In genomic region chr3:132034486-132035464, GRCh38 we compare ENCODE assay signal across 9 cellular contexts. TPM values are rescaled to one million over a fixed set of nuclear protein-coding genes. Genes with fewer than 3 reads are reported as not detected.
DNase-seq lines count a peak whose midpoint lies in the region; ATAC-seq and TF ChIP-seq lines count a peak whose summit lies in the region.
"Had no signal": no experiment of that assay in that cellular context is flagged by ENCODE, and none has a peak within 500 bp of the region (broad histone marks: within the 10 kb centered on the region; RNA-seq: fewer than 3 reads in every experiment).

TSS of gene CPNE4 (minus strand) at chr3:132035014.

- no peaks in the 10 kb centered on the region for H3K9me3 Mint-ChIP-seq in H9
- H3K9me3 Mint-ChIP-seq in activated naive CD4-positive, alpha-beta T cell treated with anti-CD3 and anti-CD28 coated beads, Interleukin-2, amount 50 U/mL, for 24 hours = no peaks in the 10 kb centered on the region
- no peaks in the 10 kb centered on the region for H3K9me3 Mint-ChIP-seq in osteocyte (ENCODE audit: unreplicated experiment)

- H3K4me3 ChIP-seq in DND-41 (ENCODE audit: low read depth in 1 of 2, low read length in 2 of 2) (no peak within 1 kb of the TSS), upper lobe of right lung (no peak within 1 kb of the TSS)

- H3K18ac ChIP-seq in H9 (ENCODE audit: insufficient read length, low read depth, low read length) = no peak within 1 kb of the TSS

- H2AK5ac ChIP-seq in H9 (ENCODE audit: insufficient read length, low read length) = no peak within 1 kb of the TSS

- H3K27me3 ChIP-seq in DND-41 (ENCODE audit: insufficient read depth, low read length, poor library complexity) (no peaks in the 10 kb centered on the region), H9 (ENCODE audit: insufficient read depth, low read length) (no peaks in the 10 kb centered on the region; the same call in 1 of the 2 replicates), upper lobe of right lung (peaks cover 67% of the 10 kb centered on the region)

- H3K14ac ChIP-seq in H9 (ENCODE audit: insufficient read depth, low read length) = no peak within 1 kb of the TSS; the same call in 1 of the 2 replicates

- H3K36me3 ChIP-seq in DND-41 (ENCODE audit: insufficient read depth, low read length) (no peaks in the 10 kb centered on the region), upper lobe of right lung (no peaks in the 10 kb centered on the region)

- intact Hi-C loops in head of caudate nucleus (cut with DNase I) = loop anchor here (10.0 kb wide), 1 partner anchor 250 kb away; no protein-coding TSS in a partner anchor
- intact Hi-C loops in upper lobe of right lung (cut with DNase I) = no loop called here

- no peak within 1 kb of the TSS for H2BK120ac ChIP-seq in H9 (ENCODE audit: low read depth, low read length, poor library complexity, severe bottlenecking)

- H3K4me3 Mint-ChIP-seq in H9 = peak within 1 kb of the TSS; percentile 87 to 95
- H3K4me3 Mint-ChIP-seq in activated naive CD4-positive, alpha-beta T cell treated with anti-CD3 and anti-CD28 coated beads, Interleukin-2, amount 50 U/mL, for 24 hours = peak within 1 kb of the TSS; percentile 40
- no peak within 1 kb of the TSS for H3K4me3 Mint-ChIP-seq in osteocyte (ENCODE audit: unreplicated experiment)

- no CpG with 5 or more reads among the region's 49 CpGs for WGBS in H9 (ENCODE audit: extremely low coverage, insufficient read length, low lambda C conversion rate)

- H3K4me1 Mint-ChIP-seq in H9 = peaks cover 11 to 19% of the 10 kb centered on the region in 2 experiments
- peaks cover 14% of the 10 kb centered on the region for H3K4me1 Mint-ChIP-seq in activated naive CD4-positive, alpha-beta T cell treated with anti-CD3 and anti-CD28 coated beads, Interleukin-2, amount 50 U/mL, for 24 hours
- H3K4me1 Mint-ChIP-seq in osteocyte (ENCODE audit: unreplicated experiment) = peaks cover 5% of the 10 kb centered on the region

- no peak within 1 kb of the TSS for H3K4me2 ChIP-seq in DND-41 (ENCODE audit: insufficient read depth, low read length)
- H3K4me2 ChIP-seq in H9 (ENCODE audit: insufficient read depth, insufficient read length, low read length) = peak within 1 kb of the TSS; percentile 97

- H3K23ac ChIP-seq in H9 (ENCODE audit: insufficient read length, low read depth, low read length) = no peak within 1 kb of the TSS

- H3K27ac Mint-ChIP-seq in H9 (peak within 1 kb of the TSS in 1 of 3 experiments; percentile 6; a peak in 2 of 7 replicates), osteocyte (ENCODE audit: unreplicated experiment) (no peak within 1 kb of the TSS)
- H3K27ac Mint-ChIP-seq in activated naive CD4-positive, alpha-beta T cell treated with anti-CD3 and anti-CD28 coated beads, Interleukin-2, amount 50 U/mL, for 24 hours = peak within 1 kb of the TSS; percentile 49

- no peak within 1 kb of the TSS for H2BK20ac ChIP-seq in H9 (ENCODE audit: low read depth, low read length, poor library complexity, severe bottlenecking)

- peak; percentile 81 for ATAC-seq in DND-41 (ENCODE audit: insufficient read depth, low read depth)
- peak; percentile 99 for ATAC-seq in upper lobe of right lung

- no peaks in the 10 kb centered on the region for H3K4me1 ChIP-seq in DND-41 (ENCODE audit: insufficient read depth, low read length)
- no peaks in the 10 kb centered on the region for H3K4me1 ChIP-seq in H9 (ENCODE audit: insufficient read depth, low read length)
- H3K4me1 ChIP-seq in upper lobe of right lung = peaks cover 3% of the 10 kb centered on the region

- H3K4ac ChIP-seq in H9 (ENCODE audit: low read depth, low read length) = no peak within 1 kb of the TSS

- no peak within 1 kb of the TSS for H2BK12ac ChIP-seq in H9 (ENCODE audit: insufficient read length, low read depth, low read length)

- H3K9me3 ChIP-seq in DND-41 (ENCODE audit: insufficient read depth, low read length, severe bottlenecking) (no peaks in the 10 kb centered on the region), H9 (ENCODE audit: control insufficient read depth, low read depth, low read length) (no peaks in the 10 kb centered on the region), upper lobe of right lung (no peaks in the 10 kb centered on the region)

- no peaks in the 10 kb centered on the region for H3K79me1 ChIP-seq in H9 (ENCODE audit: insufficient read depth, low read depth, low read length, poor library complexity, severe bottlenecking)

- H4K20me1 ChIP-seq in DND-41 (ENCODE audit: insufficient read depth, low read length) = no peaks in the 10 kb centered on the region
- no peaks in the 10 kb centered on the region for H4K20me1 ChIP-seq in H9 (ENCODE audit: control insufficient read depth, insufficient read depth, insufficient read length)

- TF ChIP-seq CTCF in DND-41 (IDR thresholded peaks at IDR 0.05; ENCODE audit: borderline replicate concordance, extremely low read depth, low read length, poor library complexity, severe bottlenecking) (peak; percentile 59), H9 (conservative IDR thresholded peaks at IDR 0.05) (peak; percentile 96), osteocyte (IDR thresholded peaks at IDR 0.05) (peak; percentile 82), upper lobe of right lung (IDR thresholded peaks at IDR 0.05) (peak; percentile 66)

- peak; percentile 58 for DNase-seq in DND-41
- peak; percentile 94 for DNase-seq in H9
- DNase-seq in MV-4-11 (lab: John Stamatoyannopoulos, UW) = peak; percentile 74
- DNase-seq in SHP77 treated with DMSO at 0.1 percent for 48 hours (lab: John Stamatoyannopoulos, UW) = peak; percentile 55
- DNase-seq in head of caudate nucleus = peak; percentile 54 to 94 (median 86)
- peak; percentile 91 for DNase-seq in osteocyte (ENCODE audit: extremely low spot score, unreplicated experiment)
- peak; percentile 92 for DNase-seq in upper lobe of right lung

- H4K5ac ChIP-seq in H9 (ENCODE audit: insufficient read length, low read depth, low read length) = no peak within 1 kb of the TSS

- H3T11ph ChIP-seq in H9 (ENCODE audit: low read length) = no peak within 1 kb of the TSS

- H3K27ac ChIP-seq in DND-41 (ENCODE audit: low read length) (no peak within 1 kb of the TSS), H9 (ENCODE audit: insufficient read length, low read depth, low read length) (no peak within 1 kb of the TSS), upper lobe of right lung (no peak within 1 kb of the TSS)

- peaks cover 15% of the 10 kb centered on the region for H3K23me2 ChIP-seq in H9 (ENCODE audit: insufficient read length, low read depth, low read length, poor library complexity, severe bottlenecking)

- H2BK5ac ChIP-seq in H9 (ENCODE audit: insufficient read length, low read length) = no peak within 1 kb of the TSS

- peaks cover 52% of the 10 kb centered on the region for H3K27me3 Mint-ChIP-seq in H9 (ENCODE audit: low read depth)
- H3K27me3 Mint-ChIP-seq in activated naive CD4-positive, alpha-beta T cell treated with anti-CD3 and anti-CD28 coated beads, Interleukin-2, amount 50 U/mL, for 24 hours = peaks cover 60% of the 10 kb centered on the region
- H3K27me3 Mint-ChIP-seq in osteocyte (ENCODE audit: unreplicated experiment) = peaks cover 67% of the 10 kb centered on the region

- H2AFZ ChIP-seq in DND-41 (ENCODE audit: low read depth, low read length) (no peak within 1 kb of the TSS), H9 (ENCODE audit: low read length) (peak within 1 kb of the TSS; percentile 83)

- H4K8ac ChIP-seq in H9 (replicated peaks; ENCODE audit: insufficient read length, low read depth, low read length) = no peak within 1 kb of the TSS

- no peak within 1 kb of the TSS for H3K56ac ChIP-seq in H9 (ENCODE audit: insufficient read length, low read depth, low read length)

- H3K36me3 Mint-ChIP-seq in H9 (ENCODE audit: insufficient read depth in 1 of 3, low read depth in 3 of 3) (no peaks in the 10 kb centered on the region), osteocyte (ENCODE audit: unreplicated experiment) (no peaks in the 10 kb centered on the region)
- H3K36me3 Mint-ChIP-seq in activated naive CD4-positive, alpha-beta T cell treated with anti-CD3 and anti-CD28 coated beads, Interleukin-2, amount 50 U/mL, for 24 hours = no peaks in the 10 kb centered on the region

- H4K91ac ChIP-seq in H9 (ENCODE audit: insufficient read length, low read depth, low read length) = no peak within 1 kb of the TSS

- H3K79me2 ChIP-seq in DND-41 (ENCODE audit: insufficient read depth, low read length) (no peaks in the 10 kb centered on the region), H9 (ENCODE audit: insufficient read depth, low read length) (no peaks in the 10 kb centered on the region)

- no peak within 1 kb of the TSS for H3K9ac ChIP-seq in DND-41 (ENCODE audit: low read depth, low read length)
- peak within 1 kb of the TSS; percentile 20 for H3K9ac ChIP-seq in H9 (ENCODE audit: extremely low read depth, insufficient read length, low read length)

- H2BK15ac ChIP-seq in H9 (ENCODE audit: low read depth, low read length) = no peak within 1 kb of the TSS

RNA-seq across cellular contexts. Expression of gene CPNE4, which starts in this region (rescaled TPM):
- total RNA-seq in H9 (2021) (1.6 and 1.9 TPM in 2 replicates), osteocyte (not detected in 2 replicates), upper lobe of right lung (0.26 TPM)
- total RNA-seq: glomerular endothelial cell had no signal

Comparison
In these comparisons a context has a peak if more than half of its experiments do, and no peak if none do; other contexts are left out.
1. Peak in DNase-seq in osteocyte; RNA of the gene not detected or under 1 TPM.
2. Peak in DNase-seq and ATAC-seq in upper lobe of right lung; RNA of the gene not detected or under 1 TPM.